Comparison of ENCODE assay signal across 2 cellular contexts in the genomic region with DNA sequence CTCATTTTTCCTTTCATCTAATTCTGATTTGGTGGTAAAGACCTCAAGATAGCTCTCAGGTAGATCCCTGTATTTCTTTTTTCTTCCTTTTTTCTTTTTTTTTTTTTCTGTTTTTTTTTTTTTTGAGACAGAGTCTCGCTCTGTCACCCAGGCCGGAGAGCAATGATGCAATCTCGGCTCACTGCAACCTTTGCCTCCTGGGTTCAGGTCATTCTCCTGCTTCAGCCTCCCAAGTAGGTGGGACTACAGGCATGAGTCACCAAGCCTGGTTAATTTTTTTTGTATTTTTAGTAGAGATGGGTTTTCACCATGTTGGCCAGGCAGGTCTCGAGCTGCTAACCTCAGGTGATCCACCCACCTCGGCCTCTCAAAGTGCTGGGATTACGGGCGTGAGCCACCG.
A peak's percentile ranks its signal among the peaks of the same experiment; 100 is the strongest.
TF ChIP-seq lines count a peak whose summit lies in the region.
"Not testable (repeated sequence)": the region's sequence is repeated elsewhere in the genome, so short reads cannot be mapped to it uniquely, and the experiment has no call there.

No MANE protein-coding gene starts in this region.

TF ChIP-seq in K562, 482 proteins besides CTCF, POLR2A, EP300 and RAD21:
- not testable (repeated sequence) for TF ChIP-seq NR2C2 (CRISPR knock-in tag; IDR thresholded peaks at IDR 0.05)
- peak; percentile 29; the same call in 1 of the 2 replicates for TF ChIP-seq NR2C2 (tag; IDR thresholded peaks at IDR 0.05)

TF ChIP-seq in HepG2, 621 proteins besides CTCF, POLR2A, EP300 and RAD21:
- TF ChIP-seq, protein P1, sequence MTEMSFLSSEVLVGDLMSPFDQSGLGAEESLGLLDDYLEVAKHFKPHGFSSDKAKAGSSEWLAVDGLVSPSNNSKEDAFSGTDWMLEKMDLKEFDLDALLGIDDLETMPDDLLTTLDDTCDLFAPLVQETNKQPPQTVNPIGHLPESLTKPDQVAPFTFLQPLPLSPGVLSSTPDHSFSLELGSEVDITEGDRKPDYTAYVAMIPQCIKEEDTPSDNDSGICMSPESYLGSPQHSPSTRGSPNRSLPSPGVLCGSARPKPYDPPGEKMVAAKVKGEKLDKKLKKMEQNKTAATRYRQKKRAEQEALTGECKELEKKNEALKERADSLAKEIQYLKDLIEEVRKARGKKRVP (CRISPR knock-in tag; IDR thresholded peaks at IDR 0.05) = peak in 1 of 2 experiments; percentile 86; a peak in 2 of 4 replicates
- peak; percentile 80 for TF ChIP-seq CEBPB (IDR thresholded peaks at IDR 0.05; ENCODE audit: borderline replicate concordance, low read depth, low read length)
- peak; percentile 91 for TF ChIP-seq FOSL2 (CRISPR knock-in tag; IDR thresholded peaks at IDR 0.05)
- TF ChIP-seq CEBPG (CRISPR knock-in tag; IDR thresholded peaks at IDR 0.05) = peak; percentile 81
- TF ChIP-seq HNF4G (IDR thresholded peaks at IDR 0.05; ENCODE audit: borderline replicate concordance, low read depth, low read length) = peak; percentile 60; the same call in 1 of the 2 replicates
- TF ChIP-seq HNF4G (CRISPR knock-in tag; IDR thresholded peaks at IDR 0.05; ENCODE audit: borderline replicate concordance, low read depth); ATF7 (CRISPR knock-in tag; IDR thresholded peaks at IDR 0.05); NR2F6 (IDR thresholded peaks at IDR 0.05): not testable (repeated sequence)
- TF ChIP-seq HNF4A (CRISPR knock-in tag; IDR thresholded peaks at IDR 0.05) = peak; percentile 57
- peak; percentile 48; the same call in 1 of the 2 replicates for TF ChIP-seq NR2C2 (CRISPR knock-in tag; IDR thresholded peaks at IDR 0.05; ENCODE audit: borderline replicate concordance)
- peak; percentile 63; the same call in 1 of the 2 replicates for TF ChIP-seq JUND (CRISPR knock-in tag; IDR thresholded peaks at IDR 0.05)
- TF ChIP-seq ATF2 (CRISPR knock-in tag; IDR thresholded peaks at IDR 0.05) = peak; percentile 53; the same call in 1 of the 2 replicates
- TF ChIP-seq ATF7 (IDR thresholded peaks at IDR 0.05) = peak; percentile 58
- peak; percentile 13; the same call in 1 of the 2 replicates for TF ChIP-seq GATAD2A (CRISPR knock-in tag; IDR thresholded peaks at IDR 0.05)
- TF ChIP-seq ZNF362 (CRISPR knock-in tag; IDR thresholded peaks at IDR 0.05; ENCODE audit: borderline replicate concordance) = peak; percentile 79; the same call in 1 of the 2 replicates
- peak; percentile 54; the same call in 1 of the 2 replicates for TF ChIP-seq ATF3 (CRISPR knock-in tag; IDR thresholded peaks at IDR 0.05)
- TF ChIP-seq FOSL1 (CRISPR knock-in tag; IDR thresholded peaks at IDR 0.05; ENCODE audit: borderline replicate concordance) = peak; percentile 44; the same call in 1 of the 2 replicates
- peak; percentile 36; the same call in 1 of the 2 replicates for TF ChIP-seq RARA (CRISPR knock-in tag; IDR thresholded peaks at IDR 0.05)
- 0 out of 2 replicates have a peak, but pooled peaks have one; percentile 11 for TF ChIP-seq NR2F6 (CRISPR knock-in tag; IDR thresholded peaks at IDR 0.05)
